ENCODE assay signal across 20 cellular contexts in genomic region chr11:3218483-3219280, GRCh38.
DNase-seq lines count a peak whose midpoint lies in the region; FAIRE-seq and TF ChIP-seq lines count a peak whose summit lies in the region.
"Had no signal": no experiment of that assay in that cellular context is flagged by ENCODE, and none has a peak within 500 bp of the region (broad histone marks: within the 10 kb centered on the region; RNA-seq: fewer than 3 reads in every experiment).

TSS of gene MRGPRG (minus strand) at chr11:3218813. CDS start at chr11:3218813, 0 bp downstream.

- H2AFZ ChIP-seq in MM.1S (ENCODE audit: low read length): no peak within 1 kb of the TSS

- TF ChIP-seq CTCF in MM.1S (IDR thresholded peaks at IDR 0.05; ENCODE audit: low read length) (no peak), tibial artery (IDR thresholded peaks at IDR 0.05) (no peak), GM10266 (IDR thresholded peaks at IDR 0.05; ENCODE audit: control insufficient read depth, insufficient read depth, low read depth, missing control alignments) (no peak)

- H3K27me3 ChIP-seq in MM.1S (replicated peaks; ENCODE audit: insufficient read depth, low read length) (peaks cover 36% of the 10 kb centered on the region), tibial artery (peaks cover 0 to 91% of the 10 kb centered on the region in 2 donors)

- FAIRE-seq in urothelium cell line (lab: Jason Lieb, UNC) (no peak), H54 (lab: Jason Lieb, UNC) (no peak)
- FAIRE-seq: endothelial cell of umbilical vein, small intestine had no signal

- H3K4me1 ChIP-seq in MM.1S (ENCODE audit: low read length): peaks cover 16% of the 10 kb centered on the region
- H3K4me1 ChIP-seq in tibial artery: peaks cover 0 to 14% (median 6%) of the 10 kb centered on the region in 4 donors
- H3K4me1 ChIP-seq: colonic mucosa had no signal

- no peak within 1 kb of the TSS for H3K4me3 ChIP-seq in MM.1S (ENCODE audit: low read length)
- no peak within 1 kb of the TSS for H3K4me3 ChIP-seq in tibial artery
- H3K4me3 ChIP-seq: colonic mucosa, heart left ventricle had no signal

- peak within 1 kb of the TSS; percentile 18; the same call in 1 of the 2 replicates for H3K4me2 ChIP-seq in MM.1S (ENCODE audit: low read depth, low read length)

- no peak for TF ChIP-seq POLR2A in H54 (IDR thresholded peaks at IDR 0.05; ENCODE audit: low read depth, low read length)

- H3K9ac ChIP-seq in MM.1S (ENCODE audit: low read length): no peak within 1 kb of the TSS

- H3K36me3 ChIP-seq in MM.1S (replicated peaks; ENCODE audit: insufficient read depth, low read length) (no peaks in the 10 kb centered on the region), tibial artery (no peaks in the 10 kb centered on the region)
- H3K36me3 ChIP-seq: colonic mucosa, heart left ventricle had no signal

- no peaks in the 10 kb centered on the region for H4K20me1 ChIP-seq in MM.1S (ENCODE audit: insufficient read depth, low read length)

- no peaks in the 10 kb centered on the region for H3K9me3 ChIP-seq in MM.1S (replicated peaks; ENCODE audit: insufficient read depth, low read length)
- no peaks in the 10 kb centered on the region for H3K9me3 ChIP-seq in tibial artery
- H3K9me3 ChIP-seq: colonic mucosa, heart left ventricle had no signal

- DNase-seq in activated naive CD4-positive, alpha-beta T cell treated with anti-CD3 and anti-CD28 coated beads, Interleukin-2, amount 50 U/mL, for 16 hours: peak; percentile 10
- no peak for DNase-seq in activated naive CD4-positive, alpha-beta T cell treated with Interleukin-2 at 50 U/mL for 16 hours
- DNase-seq in MM.1S (no peak), islet precursor cell (peak; percentile 46), tibial artery (peak; percentile 10 to 60), urothelium cell line (ENCODE audit: low spot score) (no peak), GM10266 (ENCODE audit: extremely low spot score) (no peak), H54 (ENCODE audit: insufficient read length, low spot score) (no peak)
- DNase-seq: colonic mucosa; DMS 273 treated with DMSO at 0.1 percent for 48 hours; immature natural killer cell; MV-4-11; naive B cell; NCI-H187 treated with DMSO at 0.1 percent for 48 hours; NCI-H446 treated with DMSO at 0.1 percent for 48 hours; small intestine; stimulated activated CD4-positive, alpha-beta T cell treated with anti-CD3 and anti-CD28 coated beads, Interleukin-4, amount 100 ng/mL, for 24 hours had no signal

- H3K27ac ChIP-seq in MM.1S (ENCODE audit: low read length) (no peak within 1 kb of the TSS), tibial artery (no peak within 1 kb of the TSS)
- H3K27ac ChIP-seq: colonic mucosa, heart left ventricle, HL-60 had no signal

- H3K9me2 ChIP-seq in MM.1S (replicated peaks; ENCODE audit: insufficient read depth, low read length): no peaks in the 10 kb centered on the region

- intact Hi-C loops in tibial artery (cut with DNase I; ENCODE audit: low total_unique reads): loop anchor here (5.0 to 10.0 kb wide), 2 partner anchors 46 to 114 kb away; no protein-coding TSS in a partner anchor

- H3K79me2 ChIP-seq in MM.1S (ENCODE audit: low read length): no peaks in the 10 kb centered on the region

- H3F3A ChIP-seq in MM.1S (ENCODE audit: insufficient read depth, low read length): peaks cover 12% of the 10 kb centered on the region

Comparison
In these comparisons a context has a peak if more than half of its experiments do, and no peak if none do; other contexts are left out.
1. DNase-seq: peak in activated naive CD4-positive, alpha-beta T cell treated with anti-CD3 and anti-CD28 coated beads, Interleukin-2, amount 50 U/mL, for 16 hours (single experiment), islet precursor cell (single experiment) and tibial artery (2 of 2); none in activated naive CD4-positive, alpha-beta T cell treated with Interleukin-2 at 50 U/mL for 16 hours (single experiment), MM.1S (single experiment), urothelium cell line (single experiment), GM10266 (single experiment) and H54 (single experiment).